In the genomic region with DNA sequence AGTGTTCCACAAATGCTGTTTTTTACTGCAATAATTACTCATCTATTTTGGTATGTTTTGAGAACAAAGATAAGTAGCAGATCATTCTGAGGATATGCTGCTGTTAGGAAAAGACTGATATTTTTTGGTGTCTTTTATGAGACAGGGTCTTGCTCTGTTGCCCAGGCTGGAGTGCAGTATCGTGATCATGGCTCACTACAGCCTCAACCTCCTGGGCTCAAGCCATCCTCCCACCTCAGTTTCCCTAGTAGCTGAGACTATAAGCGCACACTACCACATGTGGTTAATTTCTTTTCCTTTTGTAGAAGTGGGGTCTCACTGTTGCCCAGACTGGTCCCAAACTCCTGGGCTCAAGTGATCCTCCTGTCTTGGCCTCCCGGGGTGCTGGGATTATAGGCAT, we compare ENCODE assay signal across 27 cellular contexts. TPM values are rescaled to one million over a fixed set of nuclear protein-coding genes. Genes with fewer than 3 reads are reported as not detected.
"Had no signal": no experiment of that assay in that cellular context is flagged by ENCODE, and none has a peak within 500 bp of the region (broad histone marks: within the 10 kb centered on the region; RNA-seq: fewer than 3 reads in every experiment).

No MANE protein-coding gene starts in this region.

- ATAC-seq: effector memory CD8-positive, alpha-beta T cell; left lung; naive thymus-derived CD8-positive, alpha-beta T cell; psoas muscle; T-cell had no signal

- H3K36me3 ChIP-seq: colonic mucosa, ovary had no signal

- FAIRE-seq: bronchial epithelial cell, endothelial cell of umbilical vein, frontal cortex had no signal

- H3K27me3 ChIP-seq: adrenal gland, colonic mucosa, dorsolateral prefrontal cortex, esophagus muscularis mucosa, left lung, ovary, right atrium auricular region, thyroid gland had no signal

- DNase-seq: activated CD4-positive, alpha-beta T cell treated with anti-CD3 and anti-CD28 coated beads, Interleukin-2, amount 50 U/mL, for 1 hour; activated CD4-positive, CD25-positive, alpha-beta regulatory T cell treated with anti-CD3 and anti-CD28 coated beads, Interleukin-2, amount 50 U/mL, for 72 hours; activated CD8-positive, alpha-beta memory T cell treated with anti-CD3 and anti-CD28 coated beads for 24 hours; activated effector memory CD4-positive, alpha-beta T cell treated with anti-CD3 and anti-CD28 coated beads, Interleukin-2, amount 50 U/mL, for 16 hours; activated naive CD4-positive, alpha-beta T cell treated with anti-CD3 and anti-CD28 coated beads, Interleukin-2, amount 10 ng/mL, durations not matched to agents 7 days and 5 days; adrenal gland; colonic mucosa; dorsolateral prefrontal cortex; effector memory CD8-positive, alpha-beta T cell; hippocampal formation; kidney glomerular epithelial cell; left lung; naive thymus-derived CD8-positive, alpha-beta T cell; ovary; psoas muscle; stimulated activated CD4-positive, alpha-beta T cell treated with anti-CD3 and anti-CD28 coated beads, Interleukin-4, amount 100 ng/mL, for 24 hours; stimulated activated naive CD4-positive, alpha-beta T cell treated with Interleukin-2 at 50 U/mL for 16 hours; T-cell had no signal

- H3K27ac Mint-ChIP-seq: effector memory CD8-positive, alpha-beta T cell; mesothelial cell of epicardium had no signal

- H3K4me3 ChIP-seq: adrenal gland, colonic mucosa, dorsolateral prefrontal cortex, esophagus muscularis mucosa, left lung, ovary, psoas muscle, right atrium auricular region, thyroid gland had no signal

- H3K27ac ChIP-seq: adrenal gland, colonic mucosa, dorsolateral prefrontal cortex, esophagus muscularis mucosa, ovary, psoas muscle, right atrium auricular region, VCaP had no signal

- H3K9me3 ChIP-seq: adrenal gland, colonic mucosa, esophagus muscularis mucosa, left lung, ovary, psoas muscle, right atrium auricular region, thyroid gland had no signal

- H3K4me3 Mint-ChIP-seq: activated naive CD4-positive, alpha-beta T cell treated with anti-CD3 and anti-CD28 coated beads, Interleukin-2, amount 10 ng/mL, durations not matched to agents 7 days and 5 days; effector memory CD8-positive, alpha-beta T cell; mesothelial cell of epicardium; naive thymus-derived CD8-positive, alpha-beta T cell; T-cell; T-helper 2 cell treated with Interferon-gamma antibody and Interleukin-4, amounts not matched to agents 5 μg/mL and 100 μg/mL, for 36 hours had no signal

- H3K9me3 Mint-ChIP-seq: activated naive CD4-positive, alpha-beta T cell treated with anti-CD3 and anti-CD28 coated beads, Interleukin-2, amount 10 ng/mL, durations not matched to agents 7 days and 5 days; effector memory CD8-positive, alpha-beta T cell; mesothelial cell of epicardium; naive thymus-derived CD8-positive, alpha-beta T cell; T-cell; T-helper 2 cell treated with Interferon-gamma antibody and Interleukin-4, amounts not matched to agents 5 μg/mL and 100 μg/mL, for 36 hours had no signal

- H3K27me3 Mint-ChIP-seq: activated naive CD4-positive, alpha-beta T cell treated with anti-CD3 and anti-CD28 coated beads, Interleukin-2, amount 10 ng/mL, durations not matched to agents 7 days and 5 days; effector memory CD8-positive, alpha-beta T cell; naive thymus-derived CD8-positive, alpha-beta T cell; T-cell had no signal

RNA-seq across cellular contexts. Expression of gene IQCN, which starts 39.1 kb away (rescaled TPM):
- total RNA-seq: bronchial epithelial cell had no signal
